ENCODE assay signal across 13 cellular contexts in genomic region chr14:36426836-36427235, GRCh38.
"Had no signal": no experiment of that assay in that cellular context is flagged by ENCODE, and none has a peak within 500 bp of the region (broad histone marks: within the 10 kb centered on the region; RNA-seq: fewer than 3 reads in every experiment).

No MANE protein-coding gene starts in this region.

- H3K4me3 Mint-ChIP-seq: activated CD4-positive, alpha-beta memory T cell treated with anti-CD3 and anti-CD28 coated beads, Interleukin-2, amount 10 ng/mL, durations not matched to agents 7 days and 5 days; activated CD4-positive, alpha-beta T cell treated with anti-CD3 and anti-CD28 coated beads for 36 hours; activated T-cell treated with anti-CD3 and anti-CD28 coated beads, Interleukin-2, amount 50 U/mL, for 24 hours; naive B cell; neural progenitor cell had no signal

- H3K9me3 ChIP-seq: sigmoid colon had no signal

- H3K9me3 Mint-ChIP-seq: activated CD4-positive, alpha-beta memory T cell treated with anti-CD3 and anti-CD28 coated beads, Interleukin-2, amount 10 ng/mL, durations not matched to agents 7 days and 5 days; activated T-cell treated with anti-CD3 and anti-CD28 coated beads, Interleukin-2, amount 50 U/mL, for 24 hours; neural progenitor cell had no signal

- H3K79me2 ChIP-seq: hepatocyte had no signal

- H3K36me3 Mint-ChIP-seq: naive B cell, neural progenitor cell had no signal

- H3K27me3 Mint-ChIP-seq: activated CD4-positive, alpha-beta memory T cell treated with anti-CD3 and anti-CD28 coated beads, Interleukin-2, amount 10 ng/mL, durations not matched to agents 7 days and 5 days had no signal

- H3K27me3 ChIP-seq: hepatocyte, sigmoid colon had no signal

- H3K27ac Mint-ChIP-seq: activated CD4-positive, alpha-beta memory T cell treated with anti-CD3 and anti-CD28 coated beads, Interleukin-2, amount 10 ng/mL, durations not matched to agents 7 days and 5 days; activated CD4-positive, alpha-beta T cell treated with anti-CD3 and anti-CD28 coated beads for 36 hours; activated T-cell treated with anti-CD3 and anti-CD28 coated beads, Interleukin-2, amount 50 U/mL, for 24 hours; neural progenitor cell had no signal

- DNase-seq: activated CD4-positive, alpha-beta memory T cell treated with anti-CD3 and anti-CD28 coated beads, Interleukin-2, amount 10 ng/mL, durations not matched to agents 7 days and 5 days; activated CD4-positive, alpha-beta T cell treated with anti-CD3 and anti-CD28 coated beads for 36 hours; activated effector memory CD4-positive, alpha-beta T cell treated with Interleukin-2 at 50 U/mL for 16 hours; activated naive CD4-positive, alpha-beta T cell treated with anti-CD3 and anti-CD28 coated beads, Interleukin-2, amount 50 U/mL, for 16 hours; activated T-cell treated with anti-CD3 and anti-CD28 coated beads, Interleukin-2, amount 50 U/mL, for 24 hours; dermis blood vessel endothelial cell; mammary epithelial cell; naive B cell; sigmoid colon; stimulated activated CD4-positive, alpha-beta T cell treated with anti-CD3 and anti-CD28 coated beads, Interleukin-2, amount 100 ng/mL, for 24 hours had no signal

- H3K9ac ChIP-seq: neural progenitor cell had no signal

- H2AFZ ChIP-seq: hepatocyte, neural progenitor cell had no signal

- H3K4me1 ChIP-seq: sigmoid colon had no signal

- H3K4me1 Mint-ChIP-seq: activated CD4-positive, alpha-beta memory T cell treated with anti-CD3 and anti-CD28 coated beads, Interleukin-2, amount 10 ng/mL, durations not matched to agents 7 days and 5 days; activated CD4-positive, alpha-beta T cell treated with anti-CD3 and anti-CD28 coated beads for 36 hours; naive B cell had no signal

- H3K27ac ChIP-seq: epithelial cell of prostate, hepatocyte, neural progenitor cell, sigmoid colon had no signal

- H3K4me2 ChIP-seq: hepatocyte, neural progenitor cell had no signal
